10 cellular contexts compared by ENCODE assay signal in the genomic region with DNA sequence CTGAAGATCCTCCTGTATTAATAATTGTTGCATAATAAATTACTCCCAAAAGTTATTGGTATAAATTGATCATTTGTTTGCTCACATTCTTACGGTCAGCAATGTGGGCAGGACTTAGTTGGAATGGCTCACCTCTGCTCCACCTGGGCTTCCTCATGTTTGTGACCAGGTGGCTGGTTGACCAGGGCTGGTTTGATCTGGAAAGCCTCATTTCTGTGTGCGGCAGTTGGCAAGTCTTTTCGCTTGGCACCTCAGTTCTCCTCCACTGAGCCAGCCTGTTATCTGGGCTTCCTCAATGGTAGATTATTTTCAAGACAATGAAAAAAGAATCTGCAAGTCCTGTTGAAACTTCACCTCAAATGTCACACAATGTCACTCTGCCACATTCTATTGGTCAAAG.
"Had no signal": no experiment of that assay in that cellular context is flagged by ENCODE, and none has a peak within 500 bp of the region (broad histone marks: within the 10 kb centered on the region; RNA-seq: fewer than 3 reads in every experiment).

No MANE protein-coding gene starts in this region.

- H3K9me3 ChIP-seq: HAP-1 had no signal

- FAIRE-seq: HTR-8/SVneo, K562 had no signal

- DNase-seq: GM23248, GOT3, H7, HFFc6, IMR-90, KG1 had no signal

- ATAC-seq: HCT116, K562 had no signal

- H3K9ac ChIP-seq: GM23248 had no signal

- H3K4me3 ChIP-seq: GM23248, HAP-1, K562 had no signal

- H3K36me3 ChIP-seq: HAP-1 had no signal

- H3K4me1 ChIP-seq: HAP-1 had no signal

- H3K27ac ChIP-seq: GM23248 had no signal
